In genomic region chr1:202274611-202275010, GRCh38 we compare ENCODE assay signal across 10 cellular contexts.
DNase-seq lines count a peak whose midpoint lies in the region; ATAC-seq and TF ChIP-seq lines count a peak whose summit lies in the region.
"Had no signal": no experiment of that assay in that cellular context is flagged by ENCODE, and none has a peak within 500 bp of the region (broad histone marks: within the 10 kb centered on the region; RNA-seq: fewer than 3 reads in every experiment).

No MANE protein-coding gene starts in this region.

- POLR2A ChIA-PET in activated CD4-positive, alpha-beta memory T cell treated with anti-CD3 and anti-CD28 coated beads, Interleukin-2, amount 10 ng/mL, durations not matched to agents 7 days and 5 days (lab: Charles Lee): interaction anchor here (0.9 kb wide), 1 partner anchor 34 kb away, joined by 3 read pairs; no protein-coding TSS in a partner anchor

- H3K9me3 Mint-ChIP-seq in activated CD4-positive, alpha-beta memory T cell treated with anti-CD3 and anti-CD28 coated beads, Interleukin-2, amount 10 ng/mL, durations not matched to agents 7 days and 5 days: no peaks in the 10 kb centered on the region
- H3K9me3 Mint-ChIP-seq: memory B cell had no signal

- no peaks in the 10 kb centered on the region for H3K4me1 Mint-ChIP-seq in activated CD4-positive, alpha-beta memory T cell treated with anti-CD3 and anti-CD28 coated beads, Interleukin-2, amount 10 ng/mL, durations not matched to agents 7 days and 5 days
- H3K4me1 Mint-ChIP-seq: memory B cell had no signal

- H3K4me3 ChIP-seq in LNCaP clone FGC (ENCODE audit: low read depth, low read length): no peak overlapping the region
- H3K4me3 ChIP-seq in foreskin fibroblast (ENCODE audit: low read depth in 1 of 2, low read length in 2 of 2): no peak overlapping the region
- H3K4me3 ChIP-seq: SK-N-MC had no signal

- CTCF ChIA-PET in activated CD4-positive, alpha-beta memory T cell treated with anti-CD3 and anti-CD28 coated beads, Interleukin-2, amount 10 ng/mL, durations not matched to agents 7 days and 5 days (lab: Charles Lee): interaction anchor here (0.6 to 3.1 kb wide), 11 partner anchors 11 to 446 kb away, joined by 3 to 28 read pairs (median 3); no protein-coding TSS in a partner anchor

- DNase-seq in EL (peak; percentile 31), LNCaP clone FGC (ENCODE audit: low read depth) (no peak), foreskin fibroblast (peak in 1 of 2 donors; percentile 53), cortex of kidney (lab: John Stamatoyannopoulos, UW) (no peak)
- peak; percentile 58 for DNase-seq in activated CD4-positive, alpha-beta memory T cell treated with anti-CD3 and anti-CD28 coated beads, Interleukin-2, amount 10 ng/mL, durations not matched to agents 7 days and 5 days
- peak; percentile 18 to 21 for DNase-seq in stimulated activated CD4-positive, alpha-beta T cell treated with anti-CD3 and anti-CD28 coated beads, Interleukin-4, amount 100 ng/mL, for 48 hours (ENCODE audit: low read depth in 2 of 2)

- peak; percentile 58 for TF ChIP-seq CTCF in LNCaP clone FGC (IDR thresholded peaks at IDR 0.05; ENCODE audit: control insufficient read depth, extremely low read depth, insufficient read depth)
- TF ChIP-seq CTCF in foreskin fibroblast (IDR thresholded peaks at IDR 0.05; ENCODE audit: low read depth, low read length): peak; percentile 57

- H3K36me3 Mint-ChIP-seq in activated CD4-positive, alpha-beta memory T cell treated with anti-CD3 and anti-CD28 coated beads, Interleukin-2, amount 10 ng/mL, durations not matched to agents 7 days and 5 days (ENCODE audit: low read depth): no peaks in the 10 kb centered on the region
- H3K36me3 Mint-ChIP-seq: memory B cell had no signal

- peaks cover 11% of the 10 kb centered on the region for H3K27me3 Mint-ChIP-seq in activated CD4-positive, alpha-beta memory T cell treated with anti-CD3 and anti-CD28 coated beads, Interleukin-2, amount 10 ng/mL, durations not matched to agents 7 days and 5 days

- no peak overlapping the region for H3K4me3 Mint-ChIP-seq in activated CD4-positive, alpha-beta memory T cell treated with anti-CD3 and anti-CD28 coated beads, Interleukin-2, amount 10 ng/mL, durations not matched to agents 7 days and 5 days
- H3K4me3 Mint-ChIP-seq: memory B cell had no signal

- no peak overlapping the region for H3K27ac Mint-ChIP-seq in activated CD4-positive, alpha-beta memory T cell treated with anti-CD3 and anti-CD28 coated beads, Interleukin-2, amount 10 ng/mL, durations not matched to agents 7 days and 5 days
- H3K27ac Mint-ChIP-seq: memory B cell had no signal

- no peak for ATAC-seq in GM18517 (IDR thresholded peaks at IDR 0.05; ENCODE audit: unreplicated experiment)
- ATAC-seq in GM19467 (IDR thresholded peaks at IDR 0.05; ENCODE audit: unreplicated experiment): no peak

Comparison
In these comparisons a context has a peak if more than half of its experiments do, and no peak if none do; other contexts are left out.
1. DNase-seq: peak in EL (single experiment), activated CD4-positive, alpha-beta memory T cell treated with anti-CD3 and anti-CD28 coated beads, Interleukin-2, amount 10 ng/mL, durations not matched to agents 7 days and 5 days (single experiment) and stimulated activated CD4-positive, alpha-beta T cell treated with anti-CD3 and anti-CD28 coated beads, Interleukin-4, amount 100 ng/mL, for 48 hours (2 of 2); none in LNCaP clone FGC (single experiment) and cortex of kidney (single experiment).